29 cellular contexts compared by ENCODE assay signal in the genomic region with DNA sequence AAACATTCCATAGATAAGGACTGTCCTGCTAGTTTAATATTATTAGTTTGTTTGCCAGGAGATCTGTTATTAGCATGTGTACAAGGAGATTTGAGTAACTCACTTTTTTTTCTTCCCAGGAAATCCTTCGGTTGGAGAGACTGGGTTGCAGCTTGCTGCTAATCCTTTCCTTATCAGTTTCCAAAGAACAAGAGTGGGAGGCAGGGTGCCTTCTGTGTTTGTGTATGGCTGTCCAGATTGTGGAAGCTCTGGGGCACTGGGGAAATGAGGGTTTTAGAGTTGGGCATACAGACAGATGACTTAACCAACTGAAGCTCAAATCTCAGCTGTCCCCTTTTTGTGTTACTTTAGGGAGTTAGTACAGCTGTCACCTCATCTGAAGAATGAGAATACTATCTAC. TPM values are rescaled to one million over a fixed set of nuclear protein-coding genes. Genes with fewer than 3 reads are reported as not detected.
A peak's percentile ranks its signal among the peaks of the same experiment; 100 is the strongest.
DNase-seq lines count a peak whose midpoint lies in the region; ATAC-seq and TF ChIP-seq lines count a peak whose summit lies in the region.
"Had no signal": no experiment of that assay in that cellular context is flagged by ENCODE, and none has a peak within 500 bp of the region (broad histone marks: within the 10 kb centered on the region; RNA-seq: fewer than 3 reads in every experiment).

No MANE protein-coding gene starts in this region.

- H2BK20ac ChIP-seq in IMR-90 (ENCODE audit: low read depth, low read length) = no peak overlapping the region

- POLR2A ChIA-PET in IMR-90 (lab: Charles Lee; ENCODE audit: unreplicated experiment) = no interaction called here

- no peak overlapping the region for H3K23ac ChIP-seq in IMR-90 (ENCODE audit: low read depth, low read length)

- no CpG with 5 or more reads among the region's 1 CpG for WGBS in IMR-90 (ENCODE audit: extremely low coverage in 2 of 2, insufficient read length in 1 of 2), 2 experiments
- 13 to 14% methylated on average over 1 of the region's 1 CpG for WGBS in testis, 2 donors

- H4K5ac ChIP-seq in IMR-90 (ENCODE audit: low read depth, low read length) = no peak overlapping the region

- no peak overlapping the region for H4K8ac ChIP-seq in IMR-90 (ENCODE audit: low read depth in 2 of 2, low read length in 2 of 2)

- H3K9me3 ChIP-seq in IMR-90 (ENCODE audit: control insufficient read depth, insufficient read depth, low read length) = no peaks in the 10 kb centered on the region
- H3K9me3 ChIP-seq in WERI-Rb-1 (ENCODE audit: severe bottlenecking) = no peaks in the 10 kb centered on the region
- H3K9me3 ChIP-seq in testis = no peaks in the 10 kb centered on the region
- no peaks in the 10 kb centered on the region for H3K9me3 ChIP-seq in left lung
- H3K9me3 ChIP-seq: spleen had no signal

- dilution Hi-C loops in IMR-90 (cut with HindIII; ENCODE audit: low sequenced_read_pairs, unreplicated experiment) = no loop called here

- no peak overlapping the region for H2BK120ac ChIP-seq in IMR-90 (ENCODE audit: low read depth, low read length)

- H4K91ac ChIP-seq in IMR-90 (ENCODE audit: insufficient read depth, low read depth, low read length) = no peak overlapping the region

- no peak overlapping the region for H2AFZ ChIP-seq in IMR-90 (replicated peaks; ENCODE audit: low read length, poor library complexity)
- H2AFZ ChIP-seq: GM23248 had no signal

- H3K18ac ChIP-seq in IMR-90 (ENCODE audit: low read depth, low read length) = no peak overlapping the region

- CTCF ChIA-PET in IMR-90 (lab: Yijun Ruan, JAX) = no interaction called here

- H3K36me3 ChIP-seq in IMR-90 (ENCODE audit: control insufficient read depth, insufficient read depth, low read length) = no peaks in the 10 kb centered on the region
- no peaks in the 10 kb centered on the region for H3K36me3 ChIP-seq in WERI-Rb-1
- no peaks in the 10 kb centered on the region for H3K36me3 ChIP-seq in testis (ENCODE audit: low read depth, missing control alignments)
- no peaks in the 10 kb centered on the region for H3K36me3 ChIP-seq in left lung
- H3K36me3 ChIP-seq: spleen had no signal

- ATAC-seq in IMR-90 (ENCODE audit: low read depth) = no peak
- ATAC-seq in HG03565 (IDR thresholded peaks at IDR 0.05; ENCODE audit: unreplicated experiment) = no peak
- ATAC-seq in left lung = no peak
- no peak for ATAC-seq in HG03025 (IDR thresholded peaks at IDR 0.05; ENCODE audit: low FRiP score, unreplicated experiment)
- ATAC-seq: naive thymus-derived CD4-positive, alpha-beta T cell; SK-N-SH treated with all-trans-retinoic acid at 6 μM for 48 hours; WTC11 had no signal

- no peak overlapping the region for H2BK15ac ChIP-seq in IMR-90 (ENCODE audit: low read depth, low read length)

- no peaks in the 10 kb centered on the region for H4K20me1 ChIP-seq in IMR-90 (ENCODE audit: insufficient read depth, low read length)

- no peaks in the 10 kb centered on the region for H3K9me1 ChIP-seq in IMR-90 (ENCODE audit: insufficient read depth, low read length)

- no peak overlapping the region for H3K9ac ChIP-seq in IMR-90 (ENCODE audit: low read depth, low read length)
- H3K9ac ChIP-seq: GM23248 had no signal

- TF ChIP-seq POLR2A in IMR-90 (IDR thresholded peaks at IDR 0.05; ENCODE audit: low read depth, low read length) (no peak), testis (IDR thresholded peaks at IDR 0.05) (no peak)

- no peak overlapping the region for H3K56ac ChIP-seq in IMR-90 (ENCODE audit: extremely low read depth, insufficient read depth, low read length)

- H3K27me3 ChIP-seq in IMR-90 (ENCODE audit: control insufficient read depth, insufficient read depth, low read length) (peaks cover 3% of the 10 kb centered on the region; the same call in 1 of the 2 replicates), WERI-Rb-1 (ENCODE audit: insufficient read depth, low read depth, severe bottlenecking) (peaks cover 17% of the 10 kb centered on the region), testis (no peaks in the 10 kb centered on the region), left lung (no peaks in the 10 kb centered on the region)
- H3K27me3 ChIP-seq: spleen had no signal

- intact Hi-C loops in IMR-90 (cut with micrococcal nuclease) = no loop called here
- intact Hi-C loops in testis (cut with DNase I; ENCODE audit: low total_unique reads) = no loop called here
- intact Hi-C loops in left lung (cut with DNase I) = no loop called here

- H3K27ac ChIP-seq in IMR-90 (ENCODE audit: insufficient read depth, low read length) (no peak overlapping the region), WERI-Rb-1 (peak overlapping the region; percentile 34; the same call in 1 of the 2 replicates), testis (peak overlapping the region; percentile 31 to 53), left lung (no peak overlapping the region)
- H3K27ac ChIP-seq: GM23248, spleen had no signal

- H3K4me2 ChIP-seq in IMR-90 (ENCODE audit: low read depth, low read length) = no peak overlapping the region

- no peaks in the 10 kb centered on the region for H3K79me1 ChIP-seq in IMR-90 (ENCODE audit: low read depth in 1 of 2, low read length in 2 of 2)

- no peak for TF ChIP-seq RAD21 in IMR-90 (IDR thresholded peaks at IDR 0.05; ENCODE audit: low read length)

- H3K4me1 ChIP-seq in IMR-90 (ENCODE audit: control insufficient read depth, insufficient read depth, low read length) (no peaks in the 10 kb centered on the region), testis (no peaks in the 10 kb centered on the region), left lung (no peaks in the 10 kb centered on the region)
- H3K4me1 ChIP-seq: spleen had no signal

- DNase-seq in IMR-90 = peak; percentile 8
- peak; percentile 55 for DNase-seq in WERI-Rb-1
- peak; percentile 60 for DNase-seq in islet precursor cell
- DNase-seq in testis = peak; percentile 61
- DNase-seq in left lung = no peak
- DNase-seq: activated CD4-positive, alpha-beta T cell treated with anti-CD3 and anti-CD28 coated beads, Interleukin-2, amount 50 U/mL, for 1 hour; activated naive CD4-positive, alpha-beta T cell treated with anti-CD3 and anti-CD28 coated beads, Interleukin-2, amount 50 U/mL, for 16 hours; CD4-positive, CD25-positive, alpha-beta regulatory T cell; central memory CD4-positive, alpha-beta T cell; DMS153; GM23248; head of caudate nucleus; left cardiac atrium; naive thymus-derived CD4-positive, alpha-beta T cell; NCI-H146; NCI-H69; retina; RPMI8226; spleen; stimulated activated CD4-positive, alpha-beta T cell treated with anti-CD3 and anti-CD28 coated beads, Interleukin-4, amount 100 ng/mL, for 4 hours; stimulated activated naive CD4-positive, alpha-beta T cell; T-helper 2 cell had no signal

- no peak overlapping the region for H2BK5ac ChIP-seq in IMR-90 (ENCODE audit: low read depth, low read length, poor library complexity, severe bottlenecking)

- TF ChIP-seq CTCF in IMR-90 (conservative IDR thresholded peaks at IDR 0.05; ENCODE audit: low read depth, low read length) (no peak), WERI-Rb-1 (IDR thresholded peaks at IDR 0.05; ENCODE audit: low read depth, low read length) (no peak), testis (IDR thresholded peaks at IDR 0.05) (no peak), left lung (IDR thresholded peaks at IDR 0.05) (no peak)

- in situ Hi-C loops in IMR-90 (cut with MboI; ENCODE audit: low sequenced_read_pairs) = no loop called here

- no TSS peak for BruUV-seq in IMR-90 (replicated peaks; lab: Mats Ljungman, UMichigan)

- H3K4me3 ChIP-seq in IMR-90 (ENCODE audit: insufficient read depth, low read depth, low read length) (no peak overlapping the region), WERI-Rb-1 (ENCODE audit: low read depth, low read length) (no peak overlapping the region), testis (no peak overlapping the region), left lung (no peak overlapping the region)
- H3K4me3 ChIP-seq: GM23248, spleen had no signal

- no peak overlapping the region for H3K4ac ChIP-seq in IMR-90 (ENCODE audit: low read depth, low read length)

- H2AK9ac ChIP-seq in IMR-90 (replicated peaks; ENCODE audit: low read depth, low read length, poor library complexity) = no peak overlapping the region

- no peak overlapping the region for H2AK5ac ChIP-seq in IMR-90 (ENCODE audit: low read depth, low read length)

- H3K14ac ChIP-seq in IMR-90 (replicated peaks; ENCODE audit: low read depth, low read length) = no peak overlapping the region

TF ChIP-seq in IMR-90, 13 proteins besides CTCF, POLR2A, EP300 and RAD21 (continues in another document):
- TF ChIP-seq CEBPB (IDR thresholded peaks at IDR 0.05; ENCODE audit: low read depth, low read length) (no peak), MAFK (IDR thresholded peaks at IDR 0.05; ENCODE audit: low read depth, low read length) (no peak), RFX5 (IDR thresholded peaks at IDR 0.05; ENCODE audit: low read depth, low read length) (no peak), FOS (IDR thresholded peaks at IDR 0.05; ENCODE audit: low read depth, low read length) (no peak), NFE2L2 (IDR thresholded peaks at IDR 0.05; ENCODE audit: low read depth, low read length) (no peak), BHLHE40 (IDR thresholded peaks at IDR 0.05; ENCODE audit: low read depth, low read length) (no peak)
- TF ChIP-seq, protein P1, sequence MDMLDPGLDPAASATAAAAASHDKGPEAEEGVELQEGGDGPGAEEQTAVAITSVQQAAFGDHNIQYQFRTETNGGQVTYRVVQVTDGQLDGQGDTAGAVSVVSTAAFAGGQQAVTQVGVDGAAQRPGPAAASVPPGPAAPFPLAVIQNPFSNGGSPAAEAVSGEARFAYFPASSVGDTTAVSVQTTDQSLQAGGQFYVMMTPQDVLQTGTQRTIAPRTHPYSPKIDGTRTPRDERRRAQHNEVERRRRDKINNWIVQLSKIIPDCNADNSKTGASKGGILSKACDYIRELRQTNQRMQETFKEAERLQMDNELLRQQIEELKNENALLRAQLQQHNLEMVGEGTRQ (IDR thresholded peaks at IDR 0.05; ENCODE audit: low read depth, low read length) = no peak

RNA-seq across cellular contexts. Expression of a gene that starts 12.6 kb away (rescaled TPM):
- total RNA-seq in IMR-90 (2012; rRNA removed) = not detected in 2 replicates
- not detected in 2 replicates for polyA plus RNA-seq in IMR-90 (2012; rRNA removed)
- polyA plus RNA-seq in IMR-90 (2012; cell fraction: cytosol; rRNA removed) = not detected in 2 replicates
- polyA plus RNA-seq in IMR-90 (2012; cell fraction: nucleus; rRNA removed; ENCODE audit: low replicate concordance) = not detected in 2 replicates
- total RNA-seq in testis = 1 to 10 TPM; 1.5 to 3.1 TPM
- 0.99 TPM for polyA plus RNA-seq in testis (ENCODE audit: insufficient read depth, low read depth, low replicate concordance)
- total RNA-seq in left lung = not detected
- total RNA-seq: CD4-positive, CD25-positive, alpha-beta regulatory T cell; dermis microvascular lymphatic vessel endothelial cell; GM23248; left cardiac atrium; naive thymus-derived CD4-positive, alpha-beta T cell; osteoblast; spleen; WTC11 had no signal
- polyA plus RNA-seq: CD4-positive, CD25-positive, alpha-beta regulatory T cell; GM23248; naive thymus-derived CD4-positive, alpha-beta T cell; spleen had no signal

RNA-seq across cellular contexts. Expression of a gene that starts 34.0 kb away (rescaled TPM):
- total RNA-seq in IMR-90 (2012; rRNA removed) (not detected in 2 replicates), testis (10 to 100 TPM; 17.0 to 17.1 TPM), left lung (not detected)
- polyA plus RNA-seq in IMR-90 (2012; rRNA removed) (not detected in 2 replicates), testis (ENCODE audit: insufficient read depth, low read depth, low replicate concordance) (2.0 TPM)
- 0.01 TPM in 1 of 2 replicates, not detected in the other for polyA plus RNA-seq in IMR-90 (2012; cell fraction: cytosol; rRNA removed)
- not detected in 2 replicates for polyA plus RNA-seq in IMR-90 (2012; cell fraction: nucleus; rRNA removed; ENCODE audit: low replicate concordance)
- total RNA-seq: CD4-positive, CD25-positive, alpha-beta regulatory T cell; dermis microvascular lymphatic vessel endothelial cell; GM23248; left cardiac atrium; naive thymus-derived CD4-positive, alpha-beta T cell; osteoblast; spleen; WTC11 had no signal
- polyA plus RNA-seq: CD4-positive, CD25-positive, alpha-beta regulatory T cell; GM23248; naive thymus-derived CD4-positive, alpha-beta T cell; spleen; thymus had no signal

Comparison
In these comparisons a context has a peak if more than half of its experiments do, and no peak if none do; other contexts are left out.
1. DNase-seq: peak in IMR-90 (single experiment), WERI-Rb-1 (single experiment), islet precursor cell (single experiment) and testis (single experiment); none in left lung (0 of 2).
2. H3K27ac ChIP-seq: peak in WERI-Rb-1 (single experiment) and testis (2 of 2); none in IMR-90 (single experiment) and left lung (0 of 2).
3. RNA of a gene that starts 34.0 kb away (total RNA-seq): 17.0 to 17.1 TPM in testis; not detected in left lung and not detected in IMR-90; every median in the first group is over 10 times any median in the second.